1 cellular context compared by ENCODE assay signal in the genomic region with DNA sequence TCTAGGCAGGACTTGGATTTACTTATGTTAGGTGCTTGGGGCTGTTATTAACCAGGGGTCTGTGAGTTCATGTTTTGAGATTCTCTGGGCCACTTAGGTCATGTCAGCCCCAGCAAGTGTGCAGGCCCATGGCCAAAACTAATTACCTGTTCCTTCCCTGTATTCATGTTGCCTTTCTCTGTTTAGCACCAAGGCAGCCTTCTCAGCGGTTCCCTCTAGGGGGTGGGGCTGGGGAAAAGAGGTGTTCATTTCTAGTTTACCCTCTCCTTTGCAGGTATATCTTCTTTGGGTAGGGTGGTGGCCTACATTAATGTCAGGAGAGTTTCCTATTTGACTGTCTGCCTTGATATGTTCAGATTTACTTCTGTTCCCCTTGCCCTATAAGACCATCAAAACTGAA.
TF ChIP-seq lines count a peak whose summit lies in the region.

No MANE protein-coding gene starts in this region.

TF ChIP-seq in HEK293T, 16 proteins besides CTCF, POLR2A, EP300 and RAD21 (continued from another document):
- no peak for TF ChIP-seq FOXM1 (IDR thresholded peaks at IDR 0.05; ENCODE audit: borderline replicate concordance)
- TF ChIP-seq SUZ12 (IDR thresholded peaks at IDR 0.05), result no peak
